26 cellular contexts compared by ENCODE assay signal in the genomic region with DNA sequence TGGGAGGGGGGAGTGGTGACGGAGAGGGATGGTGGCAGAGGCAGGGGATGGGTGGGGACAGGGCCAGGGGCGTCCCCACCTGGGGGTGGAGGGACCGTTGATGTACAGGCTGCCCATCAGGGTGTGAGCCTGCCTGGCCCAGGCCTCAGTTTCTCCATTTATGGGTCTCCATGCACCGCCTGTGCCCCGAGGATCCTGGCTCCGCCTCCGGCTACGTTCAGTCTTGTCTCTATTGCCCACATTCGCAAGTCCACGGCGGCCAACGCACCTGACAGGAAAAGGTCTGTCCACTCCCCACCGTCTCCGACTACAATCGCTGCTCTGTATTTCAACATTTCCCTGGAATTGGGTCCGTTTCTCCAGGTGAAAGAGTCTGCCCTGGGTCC.
DNase-seq lines count a peak whose midpoint lies in the region; ATAC-seq and TF ChIP-seq lines count a peak whose summit lies in the region.
"Had no signal": no experiment of that assay in that cellular context is flagged by ENCODE, and none has a peak within 500 bp of the region (broad histone marks: within the 10 kb centered on the region; RNA-seq: fewer than 3 reads in every experiment).

No MANE protein-coding gene starts in this region.

- 63 to 71% (median 68%) methylated on average over 8 to 16 of the region's 16 CpGs for WGBS in heart left ventricle, 4 donors
- WGBS in right cardiac atrium, result 70% methylated on average over 16 of the region's 16 CpGs

- no peak for TF ChIP-seq POLR2A in heart left ventricle (IDR thresholded peaks at IDR 0.05)

- TF ChIP-seq CTCF in heart left ventricle (IDR thresholded peaks at IDR 0.05) (no peak), osteoblast (IDR thresholded peaks at IDR 0.05; ENCODE audit: extremely low read depth, low read depth, low read length) (no peak), colonic mucosa (IDR thresholded peaks at IDR 0.05) (no peak)

- H3K27me3 ChIP-seq in heart left ventricle (peaks cover 0 to 13% (median 4%) of the 10 kb centered on the region in 9 donors), right cardiac atrium (ENCODE audit: control insufficient read depth, insufficient read depth) (no peaks in the 10 kb centered on the region), osteoblast (ENCODE audit: insufficient read depth, low read length) (peaks cover 4% of the 10 kb centered on the region), colonic mucosa (no peaks in the 10 kb centered on the region)

- no peak overlapping the region for H2AFZ ChIP-seq in osteoblast (ENCODE audit: low read length)

- H3K9me3 ChIP-seq in heart left ventricle, result no peaks in the 10 kb centered on the region
- H3K9me3 ChIP-seq in right cardiac atrium (ENCODE audit: control insufficient read depth, low read length), result no peaks in the 10 kb centered on the region
- H3K9me3 ChIP-seq in osteoblast (ENCODE audit: low read depth, low read length), result no peaks in the 10 kb centered on the region
- no peaks in the 10 kb centered on the region for H3K9me3 ChIP-seq in colonic mucosa
- H3K9me3 ChIP-seq: breast epithelium, neutrophil, psoas muscle had no signal

- ATAC-seq in heart left ventricle, result peak in 2 of 4 donors; percentile 12 to 13
- ATAC-seq in right cardiac atrium, result no peak
- ATAC-seq in left ventricle myocardium superior, result no peak
- ATAC-seq in HG02610 (IDR thresholded peaks at IDR 0.05; ENCODE audit: unreplicated experiment), result no peak
- ATAC-seq: CD8-positive, alpha-beta T cell; left lobe of liver; PC-3; stimulated activated naive B cell treated with anti-CD40 and anti-IgM and Interleukin-4, amounts not matched to agents 10 μg/mL and 1 μg/mL and 100 μg/mL, for 72 hours; T-helper 17 cell had no signal

- H3K4me1 ChIP-seq in heart left ventricle (peaks cover 0 to 18% (median 5%) of the 10 kb centered on the region in 12 donors), right cardiac atrium (ENCODE audit: control insufficient read depth, insufficient read depth, low read length) (no peaks in the 10 kb centered on the region), osteoblast (ENCODE audit: insufficient read depth, low read length) (no peaks in the 10 kb centered on the region), colonic mucosa (no peaks in the 10 kb centered on the region)
- H3K4me1 ChIP-seq: breast epithelium, psoas muscle had no signal

- H3K27ac ChIP-seq in heart left ventricle, result no peak overlapping the region
- H3K27ac ChIP-seq in right cardiac atrium (ENCODE audit: low read length), result no peak overlapping the region
- no peak overlapping the region for H3K27ac ChIP-seq in osteoblast (ENCODE audit: low read depth, low read length)
- no peak overlapping the region for H3K27ac ChIP-seq in colonic mucosa
- H3K27ac ChIP-seq: breast epithelium, neutrophil, psoas muscle had no signal

- DNase-seq in heart left ventricle, result peak in 3 of 5 donors; percentile 7 to 61 (median 22)
- no peak for DNase-seq in right cardiac atrium
- DNase-seq in left ventricle myocardium superior, result peak; percentile 30
- DNase-seq in osteoblast (ENCODE audit: insufficient read length, low spot score, missing footprints), result peak; percentile 49
- no peak for DNase-seq in stimulated activated CD4-positive, alpha-beta T cell treated with anti-CD3 and anti-CD28 coated beads, Interleukin-2, amount 100 ng/mL, for 24 hours
- no peak for DNase-seq in colonic mucosa
- DNase-seq: ACHN; activated CD4-positive, alpha-beta T cell treated with anti-CD3 and anti-CD28 coated beads, Interleukin-2, amount 50 U/mL, for 48 hours; activated CD4-positive, CD25-positive, alpha-beta regulatory T cell treated with anti-CD3 and anti-CD28 coated beads, Interleukin-2, amount 50 U/mL, for 72 hours; activated naive CD4-positive, alpha-beta T cell treated with anti-CD3 and anti-CD28 coated beads, Interleukin-2, amount 50 U/mL, for 16 hours; amygdala; effector CD4-positive, alpha-beta T cell; hypothalamus; immature natural killer cell; NCI-H2029 treated with DMSO at 0.1 percent for 48 hours; NCI-H526; PC-3; stimulated activated naive B cell treated with anti-CD40 and anti-IgM and Interleukin-4, amounts not matched to agents 10 μg/mL and 1 μg/mL and 100 μg/mL, for 72 hours; substantia nigra had no signal

- no peaks in the 10 kb centered on the region for H3K36me3 ChIP-seq in heart left ventricle
- no peaks in the 10 kb centered on the region for H3K36me3 ChIP-seq in osteoblast (ENCODE audit: insufficient read depth, low read length)
- H3K36me3 ChIP-seq in colonic mucosa, result no peaks in the 10 kb centered on the region
- H3K36me3 ChIP-seq: breast epithelium, neutrophil had no signal

- no peaks in the 10 kb centered on the region for H3K79me2 ChIP-seq in osteoblast (ENCODE audit: insufficient read depth, low read length)

- H3K9ac ChIP-seq in colonic mucosa (ENCODE audit: low read depth in 2 of 2, low read length in 2 of 2), result no peak overlapping the region

- intact Hi-C loops in heart left ventricle (cut with DNase I), result no loop called here
- intact Hi-C loops in right cardiac atrium (cut with DNase I), result no loop called here
- intact Hi-C loops in left ventricle myocardium superior (cut with micrococcal nuclease), result no loop called here
- intact Hi-C loops in colonic mucosa (cut with DNase I), result no loop called here

- H4K20me1 ChIP-seq in osteoblast (ENCODE audit: insufficient read depth, low read length), result no peaks in the 10 kb centered on the region

- H3K4me3 ChIP-seq in heart left ventricle (no peak overlapping the region), right cardiac atrium (ENCODE audit: low read length) (no peak overlapping the region), osteoblast (ENCODE audit: insufficient read depth, low read length) (no peak overlapping the region), colonic mucosa (no peak overlapping the region)
- H3K4me3 ChIP-seq: breast epithelium, psoas muscle had no signal

- no peak overlapping the region for H3K4me2 ChIP-seq in osteoblast (ENCODE audit: insufficient read depth, low read length)

Comparison
In these comparisons a context has a peak if more than half of its experiments do, and no peak if none do; other contexts are left out.
1. DNase-seq: peak in heart left ventricle (3 of 5), left ventricle myocardium superior (single experiment) and osteoblast (single experiment); none in right cardiac atrium (0 of 3), stimulated activated CD4-positive, alpha-beta T cell treated with anti-CD3 and anti-CD28 coated beads, Interleukin-2, amount 100 ng/mL, for 24 hours (0 of 2) and colonic mucosa (single experiment).